Comparison of ENCODE assay signal across 30 cellular contexts in the genomic region with DNA sequence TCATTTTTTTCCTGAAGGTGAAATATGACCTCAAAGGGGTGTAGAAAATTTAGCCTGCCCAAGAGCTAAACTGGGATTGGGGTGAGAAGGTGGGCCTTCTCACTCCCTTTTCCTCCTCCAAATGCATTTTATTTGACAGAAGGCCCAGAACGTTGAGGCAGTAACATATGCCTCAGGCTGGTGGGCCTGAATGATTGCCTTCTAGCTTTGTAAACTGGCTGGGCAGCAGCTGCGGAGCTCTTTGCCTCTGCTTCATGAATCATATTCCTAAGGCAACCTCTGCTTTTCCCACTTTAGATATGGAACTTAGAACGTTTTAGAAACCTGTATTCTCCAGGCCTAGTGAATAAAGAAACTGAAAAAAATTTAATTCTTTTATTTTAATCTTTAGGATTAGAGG. TPM values are rescaled to one million over a fixed set of nuclear protein-coding genes. Genes with fewer than 3 reads are reported as not detected.
"Had no signal": no experiment of that assay in that cellular context is flagged by ENCODE, and none has a peak within 500 bp of the region (broad histone marks: within the 10 kb centered on the region; RNA-seq: fewer than 3 reads in every experiment).

No MANE protein-coding gene starts in this region.

- H3K9me3 Mint-ChIP-seq: memory B cell; natural killer cell; stimulated activated naive B cell treated with anti-CD40 and anti-IgM and Interleukin-4, amounts not matched to agents 10 μg/mL and 1 μg/mL and 100 μg/mL, for 72 hours; stimulated activated naive CD8-positive, alpha-beta T cell treated with anti-CD3 and anti-CD28 coated beads, Interleukin-15, Interleukin-2, amounts not matched to agents 100 ng/mL and 50 ng/mL, for 24 hours had no signal

- DNase-seq: cortex of kidney; effector CD4-positive, alpha-beta T cell; foreskin fibroblast; gastrocnemius medialis; heart left ventricle; kidney; natural killer cell; sigmoid colon; spleen; stimulated activated CD4-positive, alpha-beta T cell treated with anti-CD3 and anti-CD28 coated beads, Interleukin-15, amount 100 ng/mL, for 24 hours; stimulated activated CD4-positive, alpha-beta T cell treated with anti-CD3 and anti-CD28 coated beads, Interleukin-2, amount 100 ng/mL, for 48 hours; stimulated activated naive B cell treated with anti-CD40 and anti-IgM and Interleukin-4, amounts not matched to agents 10 μg/mL and 1 μg/mL and 100 μg/mL, for 72 hours; upper lobe of left lung had no signal

- H3K4me3 ChIP-seq: dorsolateral prefrontal cortex, gastrocnemius medialis, heart left ventricle, hepatocyte, lung, prostate gland, right atrium auricular region, sigmoid colon, skin epidermis, spleen, thoracic aorta, tibial nerve, upper lobe of left lung had no signal

- H3K27ac ChIP-seq: dorsolateral prefrontal cortex, epithelial cell of prostate, gastrocnemius medialis, heart left ventricle, hepatocyte, neutrophil, parathyroid adenoma, prostate gland, right atrium auricular region, sigmoid colon, skin epidermis, spleen, thoracic aorta, tibial nerve, upper lobe of left lung had no signal

- H2AFZ ChIP-seq: hepatocyte, parathyroid adenoma had no signal

- H3K79me2 ChIP-seq: hepatocyte, parathyroid adenoma had no signal

- H3K4me1 ChIP-seq: gastrocnemius medialis, parathyroid adenoma, prostate gland had no signal

- H3K4me3 Mint-ChIP-seq: memory B cell; natural killer cell; stimulated activated naive B cell treated with anti-CD40 and anti-IgM and Interleukin-4, amounts not matched to agents 10 μg/mL and 1 μg/mL and 100 μg/mL, for 72 hours; stimulated activated naive CD8-positive, alpha-beta T cell treated with anti-CD3 and anti-CD28 coated beads, Interleukin-15, Interleukin-2, amounts not matched to agents 100 ng/mL and 50 ng/mL, for 24 hours had no signal

- ATAC-seq: esophagus mucosa; gastrocnemius medialis; heart left ventricle; left lobe of liver; stimulated activated naive B cell treated with anti-CD40 and anti-IgM and Interleukin-4, amounts not matched to agents 10 μg/mL and 1 μg/mL and 100 μg/mL, for 72 hours had no signal

- H3K9ac ChIP-seq: parathyroid adenoma had no signal

- H3K27me3 ChIP-seq: sigmoid colon had no signal

- H3K36me3 Mint-ChIP-seq: natural killer cell had no signal

- H3K4me2 ChIP-seq: hepatocyte had no signal

- H3K36me3 ChIP-seq: gastrocnemius medialis, heart left ventricle, neutrophil, prostate gland, right atrium auricular region, sigmoid colon, spleen, thoracic aorta, tibial nerve, upper lobe of left lung had no signal

- H3K27ac Mint-ChIP-seq: memory B cell had no signal

- H3K9me3 ChIP-seq: gastrocnemius medialis, heart left ventricle, neutrophil, prostate gland, right atrium auricular region, sigmoid colon, spleen, thoracic aorta, tibial nerve, upper lobe of left lung had no signal

RNA-seq across cellular contexts. Expression of a gene that starts 57.9 kb away (rescaled TPM):
- total RNA-seq: esophagus mucosa, gastrocnemius medialis, hepatocyte, left lobe of liver, liver, mononuclear cell, prostate gland, thoracic aorta, upper lobe of left lung had no signal
- polyA plus RNA-seq: lung, spleen had no signal
